26 cellular contexts compared by ENCODE assay signal in genomic region chr13:53249236-53249635, GRCh38.
DNase-seq lines count a peak whose midpoint lies in the region; ATAC-seq, FAIRE-seq and TF ChIP-seq lines count a peak whose summit lies in the region.
"Had no signal": no experiment of that assay in that cellular context is flagged by ENCODE, and none has a peak within 500 bp of the region (broad histone marks: within the 10 kb centered on the region; RNA-seq: fewer than 3 reads in every experiment).

No MANE protein-coding gene starts in this region.

- no peak overlapping the region for H2BK120ac ChIP-seq in H1 (replicated peaks; ENCODE audit: low read depth, low read length)
- no peak overlapping the region for H2BK120ac ChIP-seq in neuronal stem cell (ENCODE audit: low read depth, low read length)

- H2BK12ac ChIP-seq in H1 (ENCODE audit: low read depth, low read length) (no peak overlapping the region), neuronal stem cell (ENCODE audit: low read length) (no peak overlapping the region)

- H4K91ac ChIP-seq in H1 (replicated peaks; ENCODE audit: insufficient read length, low read length) (no peak overlapping the region), neuronal stem cell (ENCODE audit: low read depth, low read length, poor library complexity) (no peak overlapping the region)

- ATAC-seq in GM21360 (IDR thresholded peaks at IDR 0.05; ENCODE audit: unreplicated experiment), result no peak
- ATAC-seq: GM12878 had no signal

- H2BK20ac ChIP-seq in H1 (ENCODE audit: low read length), result no peak overlapping the region

- no peak overlapping the region for H3K18ac ChIP-seq in H1 (ENCODE audit: extremely low read depth, low read length)
- no peak overlapping the region for H3K18ac ChIP-seq in neuronal stem cell (ENCODE audit: low read length)

- H4K20me1 ChIP-seq in OCI-LY3 (ENCODE audit: insufficient read depth, low read length) (no peaks in the 10 kb centered on the region), H1 (replicated peaks in 1 of 2; ENCODE audit: control insufficient read depth in 1 of 2, insufficient read depth in 2 of 2, low read length in 2 of 2) (no peaks in the 10 kb centered on the region)
- H4K20me1 ChIP-seq: BLaER1 had no signal

- no peaks in the 10 kb centered on the region for H3K79me1 ChIP-seq in H1 (ENCODE audit: low read depth, low read length)
- no peaks in the 10 kb centered on the region for H3K79me1 ChIP-seq in neuronal stem cell (ENCODE audit: low read depth, low read length)

- TF ChIP-seq EP300 in H1 (IDR thresholded peaks at IDR 0.05; ENCODE audit: borderline replicate concordance in 1 of 2, low read depth in 2 of 2, low read length in 2 of 2), result no peak

- no peak overlapping the region for H4K5ac ChIP-seq in H1 (ENCODE audit: insufficient read length, low read depth, low read length)

- no peak overlapping the region for H3K9ac ChIP-seq in OCI-LY3 (ENCODE audit: low read length)
- no peak overlapping the region for H3K9ac ChIP-seq in H1 (replicated peaks in 1 of 4; ENCODE audit: extremely low read depth in 1 of 4, low read depth in 3 of 4, low read length in 3 of 4)
- H3K9ac ChIP-seq in neuronal stem cell (ENCODE audit: low read depth, low read length, poor library complexity), result no peak overlapping the region
- H3K9ac ChIP-seq: BLaER1 had no signal

- H3K9me3 ChIP-seq in OCI-LY3 (ENCODE audit: insufficient read depth, low read length) (no peaks in the 10 kb centered on the region), H1 (ENCODE audit: insufficient read depth in 2 of 2, low read depth in 1 of 2, low read length in 1 of 2) (no peaks in the 10 kb centered on the region), neuronal stem cell (replicated peaks in 1 of 2; ENCODE audit: control insufficient read depth in 2 of 2, insufficient read depth in 1 of 2, low read depth in 1 of 2, low read length in 2 of 2) (peaks cover 0 to 3% of the 10 kb centered on the region in 2 donors)
- H3K9me3 ChIP-seq: BE2C had no signal

- H2BK15ac ChIP-seq in H1 (ENCODE audit: low read length) (no peak overlapping the region), neuronal stem cell (ENCODE audit: low read length) (no peak overlapping the region)

- CTCF ChIA-PET in H1 (lab: Charles Lee; ENCODE audit: partially characterized antibody), result interaction anchor here (0.6 to 5.6 kb wide), 20 partner anchors 10 to 539 kb away, joined by 3 to 43 read pairs (median 5); no protein-coding TSS in a partner anchor

- H3K14ac ChIP-seq in H1 (ENCODE audit: insufficient read length) (no peak overlapping the region), neuronal stem cell (ENCODE audit: low read length) (no peak overlapping the region)

- H2AK5ac ChIP-seq in H1 (ENCODE audit: low read depth, low read length), result no peak overlapping the region
- H2AK5ac ChIP-seq in neuronal stem cell (ENCODE audit: low read depth, low read length), result no peak overlapping the region

- 85% methylated on average over 1 of the region's 1 CpG; no CpG with 5 or more reads in 1 of the 2 experiments for WGBS in H1 (ENCODE audit: extremely low coverage in 1 of 2, insufficient coverage in 1 of 2, insufficient read length in 1 of 2, insufficient replicate concordance in 2 of 2, low coverage in 1 of 2, low lambda C conversion rate in 2 of 2, missing lambda C conversion rate in 1 of 2), 2 experiments
- WGBS in neuronal stem cell (ENCODE audit: extremely low coverage in 2 of 2, insufficient read length in 2 of 2, insufficient replicate concordance in 1 of 2), 2 donors, result no CpG with 5 or more reads among the region's 1 CpG

- no peak for FAIRE-seq in H1 (lab: Jason Lieb, UNC)
- FAIRE-seq: A204.1, GM12878, GM12892, GM19239 had no signal

- H3K4ac ChIP-seq in H1 (replicated peaks; ENCODE audit: insufficient read length, low read depth, low read length) (no peak overlapping the region), neuronal stem cell (ENCODE audit: low read length) (no peak overlapping the region)

- no peak overlapping the region for H3K27ac ChIP-seq in OCI-LY3 (ENCODE audit: low read length)
- H3K27ac ChIP-seq in H1 (ENCODE audit: low read depth, low read length), result no peak overlapping the region
- H3K27ac ChIP-seq in neuronal stem cell (replicated peaks; ENCODE audit: low read length), result no peak overlapping the region
- H3K27ac ChIP-seq: BLaER1 had no signal

- H2BK5ac ChIP-seq in H1 (ENCODE audit: low read depth, low read length) (no peak overlapping the region), neuronal stem cell (ENCODE audit: low read length) (no peak overlapping the region)

- no peaks in the 10 kb centered on the region for H3K27me3 ChIP-seq in OCI-LY3 (ENCODE audit: low read depth, low read length)
- no peaks in the 10 kb centered on the region; a peak in 1 of 7 replicates for H3K27me3 ChIP-seq in H1 (replicated peaks in 1 of 4; ENCODE audit: control insufficient read depth in 3 of 4, extremely low read depth in 1 of 4, insufficient read depth in 3 of 4, low read length in 3 of 4)
- no peaks in the 10 kb centered on the region for H3K27me3 ChIP-seq in neuronal stem cell (ENCODE audit: control insufficient read depth in 3 of 3, insufficient read depth in 3 of 3, low read depth in 1 of 3, low read length in 3 of 3)
- H3K27me3 ChIP-seq: BE2C, BLaER1 had no signal

- no peak for TF ChIP-seq POLR2A in H1 (IDR thresholded peaks at IDR 0.05; ENCODE audit: control extremely low read depth in 1 of 2, low read depth in 2 of 2, low read length in 2 of 2)

- H3K4me2 ChIP-seq in OCI-LY3 (ENCODE audit: low read length), result no peak overlapping the region
- H3K4me2 ChIP-seq in H1 (ENCODE audit: insufficient read depth in 1 of 2, low read depth in 2 of 2, low read length in 2 of 2), result no peak overlapping the region
- no peak overlapping the region for H3K4me2 ChIP-seq in neuronal stem cell (ENCODE audit: insufficient read depth, low read length, poor library complexity, severe bottlenecking)
- H3K4me2 ChIP-seq: BLaER1 had no signal

- no peak overlapping the region for H3K23ac ChIP-seq in H1 (ENCODE audit: insufficient read length)
- H3K23ac ChIP-seq in neuronal stem cell (ENCODE audit: low read depth, low read length, poor library complexity), result no peak overlapping the region

- POLR2A ChIA-PET in H1 (lab: Charles Lee; ENCODE audit: partially characterized antibody), result no interaction called here

- no peaks in the 10 kb centered on the region for H3K23me2 ChIP-seq in H1 (ENCODE audit: low read depth, low read length)

- H3K4me1 ChIP-seq in OCI-LY3 (ENCODE audit: low read length) (peaks cover 22% of the 10 kb centered on the region), H1 (replicated peaks in 1 of 4; ENCODE audit: control insufficient read depth in 3 of 4, insufficient read depth in 4 of 4, low read length in 3 of 4) (no peaks in the 10 kb centered on the region), neuronal stem cell (ENCODE audit: control insufficient read depth in 2 of 2, insufficient read depth in 1 of 2, low read depth in 1 of 2, low read length in 2 of 2) (peaks cover 0 to 6% of the 10 kb centered on the region in 2 donors)
- H3K4me1 ChIP-seq: BE2C had no signal

- peak overlapping the region; percentile 2; the same call in 1 of the 2 replicates for H2AFZ ChIP-seq in OCI-LY3 (ENCODE audit: low read depth, low read length)
- no peak overlapping the region for H2AFZ ChIP-seq in H1 (ENCODE audit: low read length)
- H2AFZ ChIP-seq in neuronal stem cell (ENCODE audit: low read length), result peak overlapping the region; percentile 72

- H3K36me3 ChIP-seq in OCI-LY3 (replicated peaks; ENCODE audit: low read depth, low read length) (no peaks in the 10 kb centered on the region), H1 (ENCODE audit: control insufficient read depth in 2 of 4, insufficient read depth in 4 of 4, low read length in 3 of 4) (no peaks in the 10 kb centered on the region), neuronal stem cell (replicated peaks in 1 of 2; ENCODE audit: control insufficient read depth in 2 of 2, insufficient read depth in 2 of 2, low read length in 2 of 2) (no peaks in the 10 kb centered on the region)
- H3K36me3 ChIP-seq: BE2C, BLaER1 had no signal

- TF ChIP-seq RAD21 in H1 (IDR thresholded peaks at IDR 0.05 in 1 of 2, conservative IDR thresholded peaks at IDR 0.05 in 1 of 2; ENCODE audit: low read depth in 2 of 2, low read length in 2 of 2), result no peak

- no peak for TF ChIP-seq CTCF in OCI-LY3 (IDR thresholded peaks at IDR 0.05; ENCODE audit: low read depth, low read length)
- no peak for TF ChIP-seq CTCF in H1 (IDR thresholded peaks at IDR 0.05; ENCODE audit: control extremely low read depth in 1 of 3, insufficient read depth in 1 of 3, low read depth in 1 of 3, low read length in 3 of 3)

- H3K79me2 ChIP-seq in OCI-LY3 (ENCODE audit: low read length), result no peaks in the 10 kb centered on the region
- H3K79me2 ChIP-seq in H1 (ENCODE audit: control insufficient read depth in 1 of 2, insufficient read depth in 2 of 2, low read length in 2 of 2), result no peaks in the 10 kb centered on the region

- DNase-seq in H1 (ENCODE audit: low read depth in 1 of 2, low spot score in 2 of 2) (no peak), neuronal stem cell (ENCODE audit: low spot score) (no peak), pons (ENCODE audit: low spot score) (no peak), NCI-H1694 treated with DMSO at 0.1 percent for 48 hours (lab: John Stamatoyannopoulos, UW) (no peak)
- DNase-seq: 8988T; ACHN; BE2C; C1 segment of cervical spinal cord; CD4-positive, alpha-beta memory T cell; CD4-positive, CD25-positive, alpha-beta regulatory T cell; CD8-positive, alpha-beta memory T cell; COR-L47; DMS 273 treated with DMSO at 0.1 percent for 48 hours; DMS153; DMS53; DMS79; DND-41; EL; GDM1 had no signal

- no peak overlapping the region for H3K4me3 ChIP-seq in OCI-LY3 (ENCODE audit: low read length)
- H3K4me3 ChIP-seq in H1 (ENCODE audit: extremely low read depth in 1 of 4, insufficient read depth in 2 of 4, low read depth in 3 of 4, low read length in 4 of 4), result no peak overlapping the region
- no peak overlapping the region for H3K4me3 ChIP-seq in neuronal stem cell (ENCODE audit: low read length in 2 of 2)
- H3K4me3 ChIP-seq: BLaER1, GM12878 had no signal

- no peak overlapping the region for H3K56ac ChIP-seq in H1 (replicated peaks; ENCODE audit: insufficient read length, low read depth, low read length)

- H4K8ac ChIP-seq in H1 (ENCODE audit: extremely low read depth, insufficient read depth, low read length) (no peak overlapping the region), neuronal stem cell (ENCODE audit: low read depth, low read length) (no peak overlapping the region)

TF ChIP-seq in H1, 55 proteins besides CTCF, POLR2A, EP300 and RAD21 (continues in another document):
- TF ChIP-seq USF2 (IDR thresholded peaks at IDR 0.05; ENCODE audit: low read length), result peak; percentile 19; the same call in 1 of the 2 replicates
- TF ChIP-seq GABPA (IDR thresholded peaks at IDR 0.05; ENCODE audit: borderline replicate concordance, insufficient read depth, low read length), result no peak
- TF ChIP-seq CHD2 (IDR thresholded peaks at IDR 0.05; ENCODE audit: low read length), result no peak
- no peak for TF ChIP-seq CBX8 (IDR thresholded peaks at IDR 0.05; ENCODE audit: borderline replicate concordance, low read depth, low read length)
